20 cellular contexts compared by ENCODE assay signal in genomic region chr5:149762958-149763630, GRCh38. TPM values are rescaled to one million over a fixed set of nuclear protein-coding genes. Genes with fewer than 3 reads are reported as not detected.
DNase-seq lines count a peak whose midpoint lies in the region; ATAC-seq, FAIRE-seq and TF ChIP-seq lines count a peak whose summit lies in the region.
"Had no signal": no experiment of that assay in that cellular context is flagged by ENCODE, and none has a peak within 500 bp of the region (broad histone marks: within the 10 kb centered on the region; RNA-seq: fewer than 3 reads in every experiment).

No MANE protein-coding gene starts in this region.

- intact Hi-C loops in HepG2 (cut with micrococcal nuclease; ENCODE audit: unreplicated experiment), result no loop called here
- intact Hi-C loops in right lobe of liver (cut with DNase I), result no loop called here
- intact Hi-C loops in upper lobe of right lung (cut with DNase I), result no loop called here
- intact Hi-C loops in naive thymus-derived CD4-positive, alpha-beta T cell (cut with micrococcal nuclease), result no loop called here

- H2AFZ ChIP-seq in HepG2 (ENCODE audit: low read length) (no peak overlapping the region), trophoblast cell (ENCODE audit: insufficient read depth, low read length, poor library complexity) (no peak overlapping the region)

- H3K4me3 ChIP-seq in HepG2 (replicated peaks in 1 of 3; ENCODE audit: insufficient read depth in 1 of 3, low read depth in 2 of 3, low read length in 3 of 3) (no peak overlapping the region), right lobe of liver (no peak overlapping the region), upper lobe of right lung (no peak overlapping the region), trophoblast cell (ENCODE audit: low read depth, low read length) (no peak overlapping the region)
- H3K4me3 ChIP-seq in naive thymus-derived CD4-positive, alpha-beta T cell (ENCODE audit: low read length), result no peak overlapping the region
- H3K4me3 ChIP-seq: HAP-1 had no signal

- TF ChIP-seq EP300 in HepG2 (IDR thresholded peaks at IDR 0.05; ENCODE audit: low read depth in 2 of 2, low read length in 2 of 2), result no peak
- TF ChIP-seq EP300 in HepG2 (CRISPR knock-in tag; IDR thresholded peaks at IDR 0.05; ENCODE audit: borderline replicate concordance), result no peak

- in situ Hi-C loops in HepG2 (cut with HindIII; ENCODE audit: extremely low pct_ligation_motif_present, low pct_unique_long_range_greater_than_20kb), result no loop called here

- BruUV-seq in HepG2 (replicated peaks; lab: Mats Ljungman, UMichigan), result no TSS peak

- H3K9me3 Mint-ChIP-seq in nephron progenitor cell, result peaks cover 9% of the 10 kb centered on the region
- H3K9me3 Mint-ChIP-seq in naive thymus-derived CD4-positive, alpha-beta T cell, result peaks cover 0 to 25% (median 10%) of the 10 kb centered on the region in 11 donors

- H2BK12ac ChIP-seq in trophoblast cell (ENCODE audit: low read length), result no peak overlapping the region

- no peak overlapping the region for H3K9ac ChIP-seq in HepG2 (ENCODE audit: insufficient read depth, low read depth, low read length)
- H3K9ac ChIP-seq in trophoblast cell (ENCODE audit: low read length), result no peak overlapping the region

- H3K4me1 ChIP-seq in HepG2 (ENCODE audit: insufficient read depth, low read length), result no peaks in the 10 kb centered on the region
- peaks cover 0 to under 1% (median 0%) of the 10 kb centered on the region in 4 donors for H3K4me1 ChIP-seq in right lobe of liver
- H3K4me1 ChIP-seq in upper lobe of right lung, result no peaks in the 10 kb centered on the region
- H3K4me1 ChIP-seq in naive thymus-derived CD4-positive, alpha-beta T cell (ENCODE audit: control insufficient read depth in 2 of 2, insufficient read depth in 2 of 2, low read length in 2 of 2), result no peaks in the 10 kb centered on the region
- peaks cover 14% of the 10 kb centered on the region in 2 experiments for H3K4me1 ChIP-seq in trophoblast cell (ENCODE audit: control insufficient read depth in 1 of 2, insufficient read depth in 2 of 2, low read length in 2 of 2)

- no peak overlapping the region for H3K4me2 ChIP-seq in HepG2 (ENCODE audit: low read depth, low read length)
- H3K4me2 ChIP-seq in trophoblast cell (ENCODE audit: low read length), result no peak overlapping the region

- no peak overlapping the region for H3K23ac ChIP-seq in trophoblast cell (ENCODE audit: low read length)

- TF ChIP-seq POLR2A in HepG2 (IDR thresholded peaks at IDR 0.05; ENCODE audit: insufficient read depth in 1 of 2, low read depth in 2 of 2, low read length in 2 of 2) (no peak), right lobe of liver (IDR thresholded peaks at IDR 0.05) (no peak)

- no peaks in the 10 kb centered on the region for H3K79me1 ChIP-seq in trophoblast cell (ENCODE audit: low read length)

- 39% methylated on average over 4 of the region's 6 CpGs for WGBS in HepG2 (ENCODE audit: low lambda C conversion rate)
- 100% methylated on average over 2 of the region's 6 CpGs for WGBS in right lobe of liver (ENCODE audit: insufficient coverage, low coverage, low lambda C conversion rate, missing lambda C conversion rate)
- WGBS in trophoblast cell (ENCODE audit: extremely low coverage, insufficient coverage, insufficient read length), result no CpG with 5 or more reads among the region's 6 CpGs

- no peaks in the 10 kb centered on the region for H3K36me3 Mint-ChIP-seq in nephron progenitor cell (ENCODE audit: low read depth)
- peaks cover 6 to 38% (median 16%) of the 10 kb centered on the region in 5 donors for H3K36me3 Mint-ChIP-seq in naive thymus-derived CD4-positive, alpha-beta T cell

- no peak overlapping the region for H3K4me3 Mint-ChIP-seq in nephron progenitor cell
- H3K4me3 Mint-ChIP-seq in naive thymus-derived CD4-positive, alpha-beta T cell, result no peak overlapping the region
- H3K4me3 Mint-ChIP-seq: CD14-positive monocyte; CD8-positive, alpha-beta T cell; HFFc6 had no signal

- no peak overlapping the region for H4K8ac ChIP-seq in trophoblast cell (ENCODE audit: low read depth, low read length)

- no peaks in the 10 kb centered on the region for H4K20me1 ChIP-seq in HepG2 (ENCODE audit: insufficient read depth, low read length)

- H3K18ac ChIP-seq in trophoblast cell (ENCODE audit: low read length), result no peak overlapping the region

- H3K36me3 ChIP-seq in HepG2 (replicated peaks in 1 of 2; ENCODE audit: control insufficient read depth in 1 of 2, insufficient read depth in 2 of 2, low read length in 2 of 2) (no peaks in the 10 kb centered on the region), right lobe of liver (no peaks in the 10 kb centered on the region), upper lobe of right lung (no peaks in the 10 kb centered on the region), trophoblast cell (ENCODE audit: control insufficient read depth in 1 of 2, insufficient read depth in 2 of 2, low read length in 2 of 2) (no peaks in the 10 kb centered on the region)
- H3K36me3 ChIP-seq in naive thymus-derived CD4-positive, alpha-beta T cell (ENCODE audit: control insufficient read depth in 2 of 3, insufficient read depth in 3 of 3, low read length in 3 of 3), result no peaks in the 10 kb centered on the region
- H3K36me3 ChIP-seq: HAP-1 had no signal

- peak overlapping the region; percentile 36 for H3K27ac Mint-ChIP-seq in nephron progenitor cell
- H3K27ac Mint-ChIP-seq in naive thymus-derived CD4-positive, alpha-beta T cell, result no peak overlapping the region
- H3K27ac Mint-ChIP-seq: CD8-positive, alpha-beta T cell; HFFc6 had no signal

- TF ChIP-seq CTCF in HepG2 (CRISPR knock-in tag; IDR thresholded peaks at IDR 0.05) (no peak), right lobe of liver (IDR thresholded peaks at IDR 0.05) (no peak), nephron progenitor cell (IDR thresholded peaks at IDR 0.05) (no peak), upper lobe of right lung (IDR thresholded peaks at IDR 0.05) (no peak)

- no peak for TF ChIP-seq RAD21 in HepG2 (CRISPR knock-in tag; IDR thresholded peaks at IDR 0.05)

- H2AK5ac ChIP-seq in trophoblast cell (ENCODE audit: low read length), result no peak overlapping the region

- no peak overlapping the region for H2BK5ac ChIP-seq in trophoblast cell (ENCODE audit: low read depth, low read length, poor library complexity)

- H3K9me3 ChIP-seq in HepG2 (ENCODE audit: low read length), result no peaks in the 10 kb centered on the region
- H3K9me3 ChIP-seq in right lobe of liver, result no peaks in the 10 kb centered on the region
- H3K9me3 ChIP-seq in upper lobe of right lung, result no peaks in the 10 kb centered on the region
- no peaks in the 10 kb centered on the region for H3K9me3 ChIP-seq in naive thymus-derived CD4-positive, alpha-beta T cell (ENCODE audit: control insufficient read depth in 2 of 3, low read length in 3 of 3)
- H3K9me3 ChIP-seq in trophoblast cell (ENCODE audit: insufficient read depth, low read depth, low read length), result no peaks in the 10 kb centered on the region

- DNase-seq in DMS53 (lab: John Stamatoyannopoulos, UW), result peak; percentile 30
- DNase-seq in DMS53 treated with DMSO at 0.1 percent for 48 hours (lab: John Stamatoyannopoulos, UW; ENCODE audit: unreplicated experiment), result no peak
- DNase-seq in HepG2 (ENCODE audit: low spot score), result no peak
- no peak for DNase-seq in right lobe of liver
- DNase-seq in nephron progenitor cell, result no peak
- DNase-seq in upper lobe of right lung, result peak; percentile 56
- DNase-seq in naive thymus-derived CD4-positive, alpha-beta T cell, result no peak
- DNase-seq in trophoblast cell, result no peak
- DNase-seq: CD8-positive, alpha-beta T cell; COR-L47; DMS153; HFFc6 had no signal

- H4K91ac ChIP-seq in trophoblast cell (ENCODE audit: low read depth, low read length), result no peak overlapping the region

- H3K14ac ChIP-seq in trophoblast cell (ENCODE audit: low read length), result no peak overlapping the region

- no peak for FAIRE-seq in HepG2 (lab: Jason Lieb, UNC)
- FAIRE-seq: D721Med, G401.6, GM12892, H1, HTR-8/SVneo had no signal

- H3K27ac ChIP-seq in HepG2 (ENCODE audit: extremely low read length, insufficient read depth, low read length), result no peak overlapping the region
- no peak overlapping the region for H3K27ac ChIP-seq in right lobe of liver
- H3K27ac ChIP-seq in upper lobe of right lung, result no peak overlapping the region
- no peak overlapping the region for H3K27ac ChIP-seq in naive thymus-derived CD4-positive, alpha-beta T cell (ENCODE audit: low read depth, low read length)
- no peak overlapping the region for H3K27ac ChIP-seq in trophoblast cell (ENCODE audit: low read depth, low read length)
- H3K27ac ChIP-seq: 22Rv1 had no signal

- POLR2A ChIA-PET in HepG2 (lab: Yijun Ruan, JAX), result no interaction called here
- POLR2A ChIA-PET in naive thymus-derived CD4-positive, alpha-beta T cell (lab: Charles Lee), result no interaction called here

- no peak overlapping the region for H2BK120ac ChIP-seq in trophoblast cell (ENCODE audit: insufficient read depth, low read length, poor library complexity)

- H3K27me3 Mint-ChIP-seq in nephron progenitor cell (ENCODE audit: low read depth, poor library complexity), result peaks cover 5% of the 10 kb centered on the region
- H3K27me3 Mint-ChIP-seq in naive thymus-derived CD4-positive, alpha-beta T cell, result no peaks in the 10 kb centered on the region

- H3K4me1 Mint-ChIP-seq in nephron progenitor cell, result peaks cover 8% of the 10 kb centered on the region
- peaks cover 0 to 1% (median 0%) of the 10 kb centered on the region in 7 donors for H3K4me1 Mint-ChIP-seq in naive thymus-derived CD4-positive, alpha-beta T cell

- H3K27me3 ChIP-seq in HepG2 (ENCODE audit: control insufficient read depth in 1 of 2, insufficient read depth in 2 of 2, low read length in 2 of 2) (no peaks in the 10 kb centered on the region), right lobe of liver (no peaks in the 10 kb centered on the region), upper lobe of right lung (no peaks in the 10 kb centered on the region), trophoblast cell (ENCODE audit: insufficient read depth, low read length) (no peaks in the 10 kb centered on the region)
- H3K27me3 ChIP-seq in naive thymus-derived CD4-positive, alpha-beta T cell (ENCODE audit: control insufficient read depth in 2 of 2, insufficient read depth in 2 of 2, low read length in 2 of 2), result no peaks in the 10 kb centered on the region

- H3K4ac ChIP-seq in trophoblast cell (ENCODE audit: low read depth, low read length), result no peak overlapping the region

- no peak overlapping the region for H4K12ac ChIP-seq in trophoblast cell (ENCODE audit: low read depth, low read length)

- H3K79me2 ChIP-seq in HepG2 (ENCODE audit: insufficient read depth, low read length), result no peaks in the 10 kb centered on the region
- H3K79me2 ChIP-seq in trophoblast cell (ENCODE audit: control insufficient read depth, insufficient read depth, low read length, poor library complexity), result no peaks in the 10 kb centered on the region

- CTCF ChIA-PET in HepG2 (lab: Yijun Ruan, JAX; ENCODE audit: low intra/inter-chr PET ratio, low total read pairs), result no interaction called here
- CTCF ChIA-PET in naive thymus-derived CD4-positive, alpha-beta T cell (lab: Charles Lee), result no interaction called here

- ATAC-seq in HepG2 (peak; percentile 64), right lobe of liver (no peak), upper lobe of right lung (no peak)
- no peak for ATAC-seq in naive thymus-derived CD4-positive, alpha-beta T cell
- ATAC-seq: CD8-positive, alpha-beta T cell had no signal

RNA-seq across cellular contexts. Expression of gene PPARGC1B, which starts 33.0 kb away (rescaled TPM):
- total RNA-seq in HepG2 (2016; rRNA removed; fragmentation: Illumina TruSeq; extraction: Trizol) (0.73 and 1.1 TPM in 2 replicates), right lobe of liver (1 to 10 TPM; 2.3 to 7.5 (median 3.9) TPM), upper lobe of right lung (9.8 TPM)
- total RNA-seq in HepG2 (2016; cell fraction: cytosol; rRNA removed; fragmentation: Illumina TruSeq; extraction: Trizol; ENCODE audit: low read depth), result 0.30 and 0.35 TPM in 2 replicates
- 0.76 and 0.92 TPM in 2 replicates for total RNA-seq in HepG2 (2016; cell fraction: insoluble cytoplasmic fraction; rRNA removed; fragmentation: Illumina TruSeq; extraction: Trizol)
- total RNA-seq in HepG2 (2016; cell fraction: membrane; rRNA removed; fragmentation: Illumina TruSeq; extraction: Trizol), result 0.41 and 0.49 TPM in 2 replicates
- total RNA-seq in HepG2 (2016; cell fraction: nucleus; rRNA removed; fragmentation: Illumina TruSeq; extraction: Trizol), result 1.4 and 2.4 TPM in 2 replicates
- 0.13 and 0.24 TPM in 2 replicates for polyA plus RNA-seq in HepG2 (2011; rRNA removed)
- 0.11 and 0.12 TPM in 2 replicates for polyA plus RNA-seq in HepG2 (2011; cell fraction: cytosol; rRNA removed)
- polyA plus RNA-seq in HepG2 (2011; cell fraction: nucleus; rRNA removed), result 1.3 and 1.4 TPM in 2 replicates
- polyA plus RNA-seq in HepG2 (2012), result 0.12 and 0.28 TPM in 2 replicates
- 0.07 and 0.09 TPM in 2 replicates for polyA plus RNA-seq in HepG2 (2016; cell fraction: cytosol; fragmentation: Illumina TruSeq; extraction: Trizol; ENCODE audit: low read depth)
- 0.50 and 0.53 TPM in 2 replicates for polyA plus RNA-seq in HepG2 (2016; cell fraction: insoluble cytoplasmic fraction; fragmentation: Illumina TruSeq; extraction: Trizol; ENCODE audit: low read depth)
- 0.06 and 0.14 TPM in 2 replicates for polyA plus RNA-seq in HepG2 (2016; cell fraction: membrane; fragmentation: Illumina TruSeq; extraction: Trizol; ENCODE audit: low read depth)
- polyA plus RNA-seq in HepG2 (2016; cell fraction: nucleus; fragmentation: Illumina TruSeq; extraction: Trizol; ENCODE audit: insufficient read depth, low read depth), result 1.8 and 2.1 TPM in 2 replicates
- 0.78 and 4.8 TPM in 2 replicates for polyA minus RNA-seq in HepG2 (2011; rRNA and poly(A)+ RNA removed; ENCODE audit: low replicate concordance)
- 0.35 and 0.40 TPM in 2 replicates for polyA minus RNA-seq in HepG2 (2011; cell fraction: cytosol; rRNA and poly(A)+ RNA removed)
- 0.90 and 1.1 TPM in 2 replicates for polyA minus RNA-seq in HepG2 (2011; cell fraction: nucleus; rRNA and poly(A)+ RNA removed)
- 10 to 100 TPM in 1 of 5 experiments, 1 to 10 TPM in 4; 4.3 to 10.9 (median 5.0) TPM for total RNA-seq in naive thymus-derived CD4-positive, alpha-beta T cell
- 1 to 10 TPM; 1.8 to 2.4 TPM for polyA plus RNA-seq in naive thymus-derived CD4-positive, alpha-beta T cell
- 1.1 and 1.2 TPM in 2 replicates for polyA plus RNA-seq in trophoblast cell (2013)

Comparison
In these comparisons a context has a peak if more than half of its experiments do, and no peak if none do; other contexts are left out.
1. DNase-seq: peak in DMS53 (single experiment) and upper lobe of right lung (single experiment); none in DMS53 treated with DMSO at 0.1 percent for 48 hours (single experiment), HepG2 (single experiment), right lobe of liver (0 of 3), nephron progenitor cell (single experiment), naive thymus-derived CD4-positive, alpha-beta T cell (0 of 9) and trophoblast cell (0 of 2).